In the genomic region with DNA sequence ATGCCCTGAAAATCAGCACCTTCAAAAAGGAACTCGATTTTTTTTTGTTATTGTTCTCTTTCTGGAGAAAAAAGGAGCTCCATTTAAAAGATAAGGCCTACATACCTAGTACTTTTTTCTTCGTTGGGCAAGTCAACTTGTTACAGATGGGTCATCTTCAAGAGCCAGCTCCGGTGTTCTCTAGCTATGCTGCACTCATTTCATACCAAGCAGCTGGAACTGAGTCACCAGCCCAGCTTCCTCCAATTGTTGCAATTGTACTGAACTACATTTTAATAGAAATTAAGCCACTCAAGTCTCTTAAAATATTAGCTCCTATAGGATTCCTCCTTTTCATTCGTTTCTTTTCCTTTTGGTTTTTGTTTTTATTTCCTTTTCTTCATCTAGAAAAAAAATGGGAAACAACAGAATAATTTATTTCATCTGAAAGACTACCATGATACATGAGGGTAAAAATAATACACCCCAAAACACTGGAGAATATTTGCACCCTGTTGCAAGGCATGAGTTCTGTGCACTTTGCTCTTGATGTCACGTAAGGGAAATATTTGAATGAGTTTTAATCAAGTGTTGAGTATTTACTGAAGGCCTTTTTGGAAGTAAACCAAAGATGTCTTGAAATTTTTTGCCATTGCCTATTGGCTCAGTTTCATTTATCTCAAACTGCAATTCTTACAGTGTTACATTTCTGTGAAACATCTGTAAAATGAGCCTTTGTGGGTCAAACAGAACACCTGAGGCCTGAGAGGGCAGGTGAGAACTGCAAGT, we compare ENCODE assay signal across 13 cellular contexts.
A peak's percentile ranks its signal among the peaks of the same experiment; 100 is the strongest.
DNase-seq lines count a peak whose midpoint lies in the region; ATAC-seq and TF ChIP-seq lines count a peak whose summit lies in the region.
"Had no signal": no experiment of that assay in that cellular context is flagged by ENCODE, and none has a peak within 500 bp of the region (broad histone marks: within the 10 kb centered on the region; RNA-seq: fewer than 3 reads in every experiment).

No MANE protein-coding gene starts in this region.

- no peaks in the 10 kb centered on the region for H3K9me3 Mint-ChIP-seq in stimulated activated memory B cell treated with anti-CD40 and anti-IgM and Interleukin-4, amounts not matched to agents 10 μg/mL and 1 μg/mL and 100 μg/mL, for 72 hours
- H3K9me3 Mint-ChIP-seq: activated T-cell treated with anti-CD3 and anti-CD28 coated beads, Interleukin-2, amount 50 U/mL, for 4 hours; nephron; T-helper 1 cell treated with Interleukin-12 subunit alpha and Interleukin-12 subunit beta and Interleukin-4 antibody, amounts not matched to agents 30 μg/mL and 1 μg/mL, for 36 hours had no signal

- peaks cover 47% of the 10 kb centered on the region for H3K4me1 ChIP-seq in cardiac muscle cell (ENCODE audit: low read depth)
- H3K4me1 ChIP-seq in BE2C: no peaks in the 10 kb centered on the region

- H3K9me3 ChIP-seq in cardiac muscle cell (ENCODE audit: low read depth) (no peaks in the 10 kb centered on the region), BE2C (no peaks in the 10 kb centered on the region)

- H3K27ac ChIP-seq in cardiac muscle cell: peak overlapping the region; percentile 76

- H3K36me3 Mint-ChIP-seq in stimulated activated memory B cell treated with anti-CD40 and anti-IgM and Interleukin-4, amounts not matched to agents 10 μg/mL and 1 μg/mL and 100 μg/mL, for 72 hours: peaks cover 28% of the 10 kb centered on the region

- no peak overlapping the region for H3K27ac Mint-ChIP-seq in stimulated activated memory B cell treated with anti-CD40 and anti-IgM and Interleukin-4, amounts not matched to agents 10 μg/mL and 1 μg/mL and 100 μg/mL, for 72 hours
- H3K27ac Mint-ChIP-seq: nephron; T-helper 1 cell treated with Interleukin-12 subunit alpha and Interleukin-12 subunit beta and Interleukin-4 antibody, amounts not matched to agents 30 μg/mL and 1 μg/mL, for 36 hours had no signal

- H3K27me3 ChIP-seq in cardiac muscle cell (no peaks in the 10 kb centered on the region), BE2C (no peaks in the 10 kb centered on the region)

- no peak overlapping the region for H3K4me3 Mint-ChIP-seq in stimulated activated memory B cell treated with anti-CD40 and anti-IgM and Interleukin-4, amounts not matched to agents 10 μg/mL and 1 μg/mL and 100 μg/mL, for 72 hours
- H3K4me3 Mint-ChIP-seq: activated T-cell treated with anti-CD3 and anti-CD28 coated beads, Interleukin-2, amount 50 U/mL, for 4 hours; nephron; T-helper 1 cell treated with Interleukin-12 subunit alpha and Interleukin-12 subunit beta and Interleukin-4 antibody, amounts not matched to agents 30 μg/mL and 1 μg/mL, for 36 hours had no signal

- intact Hi-C loops in Right ventricle myocardium inferior (cut with DNase I): no loop called here

- H3K36me3 ChIP-seq in cardiac muscle cell: peaks cover 3% of the 10 kb centered on the region
- no peaks in the 10 kb centered on the region for H3K36me3 ChIP-seq in BE2C

- H3K27me3 Mint-ChIP-seq in stimulated activated memory B cell treated with anti-CD40 and anti-IgM and Interleukin-4, amounts not matched to agents 10 μg/mL and 1 μg/mL and 100 μg/mL, for 72 hours: no peaks in the 10 kb centered on the region

- ATAC-seq in Right ventricle myocardium inferior (no peak), left lobe of liver (peak; percentile 81), GM21717 (IDR thresholded peaks at IDR 0.05; ENCODE audit: unreplicated experiment) (no peak)
- no peak for ATAC-seq in stimulated activated memory B cell treated with anti-CD40 and anti-IgM and Interleukin-4, amounts not matched to agents 10 μg/mL and 1 μg/mL and 100 μg/mL, for 72 hours
- ATAC-seq: activated T-cell treated with anti-CD3 and anti-CD28 coated beads, Interleukin-2, amount 50 U/mL, for 4 hours had no signal

- TF ChIP-seq CTCF in cardiac muscle cell (IDR thresholded peaks at IDR 0.05; ENCODE audit: low read depth, low read length) (no peak), cardiac fibroblast (IDR thresholded peaks at IDR 0.05; ENCODE audit: low read depth, low read length) (no peak), BE2C (IDR thresholded peaks at IDR 0.05; ENCODE audit: low read depth, low read length) (no peak)

- H3K4me3 ChIP-seq in cardiac muscle cell (no peak overlapping the region), cardiac fibroblast (replicated peaks in 1 of 2; ENCODE audit: low read depth in 2 of 2, low read length in 2 of 2) (no peak overlapping the region), BE2C (ENCODE audit: low read depth, low read length) (no peak overlapping the region)

- peak in 1 of 2 donors; percentile 71 for DNase-seq in cardiac muscle cell (ENCODE audit: low read depth in 1 of 2, low spot score in 1 of 2)
- DNase-seq in Right ventricle myocardium inferior (ENCODE audit: missing footprints): no peak
- DNase-seq in cardiac fibroblast (ENCODE audit: low read depth in 2 of 2): peak; percentile 74 to 92
- DNase-seq in left lobe of liver (ENCODE audit: low spot score): no peak
- no peak for DNase-seq in BE2C
- DNase-seq in amniotic stem cell (lab: John Stamatoyannopoulos, UW): no peak
- DNase-seq: ACHN; activated T-cell treated with anti-CD3 and anti-CD28 coated beads, Interleukin-2, amount 50 U/mL, for 4 hours; NCI-H2227 treated with DMSO at 0.1 percent for 48 hours had no signal

- peaks cover 42% of the 10 kb centered on the region for H3K4me1 Mint-ChIP-seq in stimulated activated memory B cell treated with anti-CD40 and anti-IgM and Interleukin-4, amounts not matched to agents 10 μg/mL and 1 μg/mL and 100 μg/mL, for 72 hours

Comparison
In these comparisons a context has a peak if more than half of its experiments do, and no peak if none do; other contexts are left out.
1. DNase-seq: peak in cardiac fibroblast (2 of 2); none in Right ventricle myocardium inferior (single experiment), left lobe of liver (single experiment), BE2C (single experiment) and amniotic stem cell (single experiment).